11 cellular contexts compared by ENCODE assay signal in the genomic region with DNA sequence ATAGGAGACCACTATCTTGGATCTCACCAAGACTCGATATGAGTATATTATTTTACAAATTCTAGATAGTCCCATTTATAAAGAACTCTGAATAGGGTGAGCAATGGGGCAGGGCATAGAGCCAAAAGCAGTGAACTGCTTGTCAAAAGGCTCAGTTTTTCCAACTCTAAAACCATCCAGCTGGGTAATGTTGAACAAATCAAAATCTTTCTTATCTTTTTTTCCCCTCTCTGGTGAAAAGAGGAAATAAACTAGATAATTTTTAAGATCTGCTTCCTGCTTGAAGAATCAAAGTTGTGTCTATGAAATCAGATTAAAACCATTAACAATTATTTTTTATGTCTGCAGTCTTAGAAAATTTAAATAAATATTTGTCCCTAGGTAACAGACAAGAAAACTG.
A peak's percentile ranks its signal among the peaks of the same experiment; 100 is the strongest.
DNase-seq lines count a peak whose midpoint lies in the region; ATAC-seq and TF ChIP-seq lines count a peak whose summit lies in the region.
"Had no signal": no experiment of that assay in that cellular context is flagged by ENCODE, and none has a peak within 500 bp of the region (broad histone marks: within the 10 kb centered on the region; RNA-seq: fewer than 3 reads in every experiment).

No MANE protein-coding gene starts in this region.

- H3K27ac ChIP-seq in HCT116 (ENCODE audit: low read depth, low read length) (peak overlapping the region; percentile 77), skeletal muscle tissue (ENCODE audit: low read depth, low read length) (peak overlapping the region; percentile 79)

- H3K36me3 ChIP-seq in HCT116 (ENCODE audit: control insufficient read depth in 1 of 2, insufficient read depth in 2 of 2, low read length in 2 of 2) (no peaks in the 10 kb centered on the region), skeletal muscle tissue (ENCODE audit: control insufficient read depth in 3 of 3, insufficient read depth in 3 of 3, low read length in 3 of 3) (no peaks in the 10 kb centered on the region)

- H3K27me3 ChIP-seq in HCT116 (ENCODE audit: insufficient read depth, low read length) (no peaks in the 10 kb centered on the region), skeletal muscle tissue (ENCODE audit: control insufficient read depth in 3 of 3, insufficient read depth in 3 of 3, low read length in 3 of 3) (no peaks in the 10 kb centered on the region)

- 0 out of 2 replicates have a peak, but pooled peaks have one; percentile 15 for TF ChIP-seq RAD21 in HCT116 (IDR thresholded peaks at IDR 0.05; ENCODE audit: low read depth)

- ATAC-seq in HCT116 (no peak), left cardiac atrium (peak; percentile 58 to 70), GM18517 (IDR thresholded peaks at IDR 0.05; ENCODE audit: unreplicated experiment) (no peak)
- ATAC-seq in activated naive CD8-positive, alpha-beta T cell treated with anti-CD3 and anti-CD28 coated beads, Interleukin-2, amount 50 U/mL, for 24 hours, result peak; percentile 50

- peak overlapping the region; percentile 68 for H3K4me2 ChIP-seq in HCT116 (ENCODE audit: low read length)

- no peaks in the 10 kb centered on the region for H3K9me3 ChIP-seq in HCT116 (ENCODE audit: control insufficient read depth in 1 of 2, insufficient read depth in 1 of 2, low read depth in 1 of 2, low read length in 2 of 2)
- no peaks in the 10 kb centered on the region for H3K9me3 ChIP-seq in skeletal muscle tissue (ENCODE audit: control insufficient read depth in 3 of 3, low read length in 3 of 3)

- BruUV-seq in HCT116 (replicated peaks; lab: Mats Ljungman, UMichigan), result TSS peak; percentile 62

- intact Hi-C loops in HCT116 (cut with micrococcal nuclease) (no loop called here), left cardiac atrium (cut with DNase I) (no loop called here)

- peaks cover 40% of the 10 kb centered on the region for H3K4me1 Mint-ChIP-seq in activated naive CD8-positive, alpha-beta T cell treated with anti-CD3 and anti-CD28 coated beads, Interleukin-2, amount 50 U/mL, for 24 hours
- H3K4me1 Mint-ChIP-seq: central memory CD8-positive, alpha-beta T cell had no signal

- no peak overlapping the region for H3K4me3 Mint-ChIP-seq in activated naive CD8-positive, alpha-beta T cell treated with anti-CD3 and anti-CD28 coated beads, Interleukin-2, amount 50 U/mL, for 24 hours
- H3K4me3 Mint-ChIP-seq: central memory CD8-positive, alpha-beta T cell had no signal

- H3K4me3 ChIP-seq in HCT116 (replicated peaks in 1 of 2; ENCODE audit: low read depth in 1 of 2, low read length in 2 of 2) (no peak overlapping the region), skeletal muscle tissue (ENCODE audit: low read length in 3 of 3) (no peak overlapping the region)

- H3K36me3 Mint-ChIP-seq in activated naive CD8-positive, alpha-beta T cell treated with anti-CD3 and anti-CD28 coated beads, Interleukin-2, amount 50 U/mL, for 24 hours (ENCODE audit: low read depth), result no peaks in the 10 kb centered on the region

- DNase-seq in HCT116 (ENCODE audit: low read depth, low spot score), result no peak
- DNase-seq in activated naive CD8-positive, alpha-beta T cell treated with anti-CD3 and anti-CD28 coated beads, Interleukin-2, amount 50 U/mL, for 24 hours, result no peak
- peak; percentile 77 for DNase-seq in left cardiac atrium
- DNase-seq in NCI-H1092 treated with DMSO at 0.1 percent for 48 hours (lab: John Stamatoyannopoulos, UW), result no peak
- no peak for DNase-seq in cortex of kidney (lab: John Stamatoyannopoulos, UW)
- no peak for DNase-seq in 8988T
- DNase-seq: activated CD4-positive, alpha-beta T cell treated with anti-CD3 and anti-CD28 coated beads for 4 hours; NCI-H524 treated with DMSO at 0.1 percent for 48 hours had no signal

- no peaks in the 10 kb centered on the region for H3K9me2 ChIP-seq in HCT116 (ENCODE audit: insufficient read depth)

- H3K4me1 ChIP-seq in HCT116 (ENCODE audit: control insufficient read depth in 1 of 2, insufficient read depth in 2 of 2, low read length in 2 of 2), result peaks cover 61 to 90% of the 10 kb centered on the region in 2 experiments
- peaks cover 18 to 33% (median 28%) of the 10 kb centered on the region in 3 donors for H3K4me1 ChIP-seq in skeletal muscle tissue (ENCODE audit: control insufficient read depth in 3 of 3, insufficient read depth in 3 of 3, low read length in 3 of 3)

- no peak for TF ChIP-seq POLR2A in HCT116 (IDR thresholded peaks at IDR 0.05; ENCODE audit: borderline replicate concordance, extremely low read depth, insufficient read depth, insufficient read length)

- H4K20me1 ChIP-seq in HCT116 (ENCODE audit: insufficient read depth), result no peaks in the 10 kb centered on the region

- H3K9me3 Mint-ChIP-seq in activated naive CD8-positive, alpha-beta T cell treated with anti-CD3 and anti-CD28 coated beads, Interleukin-2, amount 50 U/mL, for 24 hours, result no peaks in the 10 kb centered on the region
- H3K9me3 Mint-ChIP-seq: central memory CD8-positive, alpha-beta T cell had no signal

- CTCF ChIA-PET in HCT116 (lab: Charles Lee), result interaction anchor here (1.2 kb wide), 1 partner anchor 20 kb away, joined by 4 read pairs; no protein-coding TSS in a partner anchor

- POLR2A ChIA-PET in HCT116 (lab: Charles Lee), result interaction anchor here (0.6 to 2.3 kb wide), 4 partner anchors 12 to 21 kb away, joined by 3 to 10 read pairs (median 3); no protein-coding TSS in a partner anchor

- peak overlapping the region; percentile 46 for H3K27ac Mint-ChIP-seq in activated naive CD8-positive, alpha-beta T cell treated with anti-CD3 and anti-CD28 coated beads, Interleukin-2, amount 50 U/mL, for 24 hours

- H2AFZ ChIP-seq in HCT116 (ENCODE audit: low read depth, low read length, poor library complexity, severe bottlenecking), result peak overlapping the region; percentile 90

- RAD21 ChIA-PET in HCT116 (lab: Charles Lee; ENCODE audit: low non-redundant PET in 1 of 2, low total read pairs in 2 of 2, uncharacterized antibody in 2 of 2, unreplicated experiment in 2 of 2), result no interaction called here

- peak overlapping the region; percentile 25; the same call in 1 of the 2 replicates for H3K9ac ChIP-seq in HCT116 (ENCODE audit: low read length)
- no peak overlapping the region for H3K9ac ChIP-seq in skeletal muscle tissue (ENCODE audit: low read depth in 1 of 3, low read length in 3 of 3)

- no peaks in the 10 kb centered on the region for H3K79me2 ChIP-seq in HCT116 (ENCODE audit: insufficient read depth, low read length)

- no peak for TF ChIP-seq CTCF in HCT116 (IDR thresholded peaks at IDR 0.05 in 2 of 3, conservative IDR thresholded peaks at IDR 0.05 in 1 of 3; ENCODE audit: borderline replicate concordance in 1 of 3, insufficient read depth in 1 of 3, low read depth in 2 of 3, low read length in 2 of 3)

- H3K27me3 Mint-ChIP-seq in activated naive CD8-positive, alpha-beta T cell treated with anti-CD3 and anti-CD28 coated beads, Interleukin-2, amount 50 U/mL, for 24 hours, result no peaks in the 10 kb centered on the region
- H3K27me3 Mint-ChIP-seq: central memory CD8-positive, alpha-beta T cell had no signal

TF ChIP-seq in HCT116, 20 proteins besides CTCF, POLR2A, EP300 and RAD21 (continues in another document):
- TF ChIP-seq SP1 (IDR thresholded peaks at IDR 0.05; ENCODE audit: low read depth), result no peak
- no peak for TF ChIP-seq JUND (IDR thresholded peaks at IDR 0.05)
- TF ChIP-seq YY1 (IDR thresholded peaks at IDR 0.05; ENCODE audit: extremely low read depth, insufficient replicate concordance, low read depth, low read length), result no peak
- no peak for TF ChIP-seq SRF (IDR thresholded peaks at IDR 0.05; ENCODE audit: low read depth)
- TF ChIP-seq, protein P1, sequence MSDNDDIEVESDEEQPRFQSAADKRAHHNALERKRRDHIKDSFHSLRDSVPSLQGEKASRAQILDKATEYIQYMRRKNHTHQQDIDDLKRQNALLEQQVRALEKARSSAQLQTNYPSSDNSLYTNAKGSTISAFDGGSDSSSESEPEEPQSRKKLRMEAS (IDR thresholded peaks at IDR 0.05), result no peak
- no peak for TF ChIP-seq ZFX (IDR thresholded peaks at IDR 0.05)
- TF ChIP-seq ZNF274 (IDR thresholded peaks at IDR 0.05; ENCODE audit: low read depth, low read length), result no peak
- TF ChIP-seq, protein P2, sequence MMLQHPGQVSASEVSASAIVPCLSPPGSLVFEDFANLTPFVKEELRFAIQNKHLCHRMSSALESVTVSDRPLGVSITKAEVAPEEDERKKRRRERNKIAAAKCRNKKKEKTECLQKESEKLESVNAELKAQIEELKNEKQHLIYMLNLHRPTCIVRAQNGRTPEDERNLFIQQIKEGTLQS (IDR thresholded peaks at IDR 0.05), result no peak
- no peak for TF ChIP-seq TCF7L2 (IDR thresholded peaks at IDR 0.05; ENCODE audit: borderline replicate concordance, extremely low read depth, insufficient read depth, insufficient read length)
- TF ChIP-seq POLR2AphosphoS5 (IDR thresholded peaks at IDR 0.05; ENCODE audit: low read depth, low read length), result no peak
- no peak for TF ChIP-seq ELF1 (IDR thresholded peaks at IDR 0.05; ENCODE audit: borderline replicate concordance, low read depth)
- no peak for TF ChIP-seq CBX3 (IDR thresholded peaks at IDR 0.05; ENCODE audit: low read depth)
- no peak for TF ChIP-seq EZH2phosphoT487 (IDR thresholded peaks at IDR 0.05; ENCODE audit: borderline replicate concordance)
- TF ChIP-seq FOSL1 (IDR thresholded peaks at IDR 0.05; ENCODE audit: low read depth), result no peak
- TF ChIP-seq EZH2 (IDR thresholded peaks at IDR 0.05), result no peak

Comparison
In these comparisons a context has a peak if more than half of its experiments do, and no peak if none do; other contexts are left out.
1. ATAC-seq: peak in activated naive CD8-positive, alpha-beta T cell treated with anti-CD3 and anti-CD28 coated beads, Interleukin-2, amount 50 U/mL, for 24 hours (single experiment) and left cardiac atrium (2 of 2); none in HCT116 (single experiment) and GM18517 (single experiment).